ENCODE assay signal across 8 cellular contexts in genomic region chr6:89080281-89081128, GRCh38. TPM values are rescaled to one million over a fixed set of nuclear protein-coding genes. Genes with fewer than 3 reads are reported as not detected.
DNase-seq lines count a peak whose midpoint lies in the region; ATAC-seq, FAIRE-seq and TF ChIP-seq lines count a peak whose summit lies in the region.

PNRC1 (plus strand) TSS chr6:89080751; CDS start chr6:89080895, 144 bp downstream.

- ATAC-seq in HG02852 (IDR thresholded peaks at IDR 0.05; ENCODE audit: unreplicated experiment) (peak; percentile 68), heart left ventricle (peak; percentile 88 to 92 (median 92)), upper lobe of left lung (ENCODE audit: low FRiP score in 2 of 2) (peak; percentile 95 to 98)

- peak; percentile 99 for TF ChIP-seq POLR2A in GM12892 (IDR thresholded peaks at IDR 0.05; ENCODE audit: low read depth, low read length)
- peak; percentile 99 to 100 for TF ChIP-seq POLR2A in adrenal gland (IDR thresholded peaks at IDR 0.05)
- peak; percentile 95 to 100 for TF ChIP-seq POLR2A in heart left ventricle (IDR thresholded peaks at IDR 0.05)
- peak; percentile 98 to 100 (median 100) for TF ChIP-seq POLR2A in upper lobe of left lung (IDR thresholded peaks at IDR 0.05)

- TF ChIP-seq CTCF in adrenal gland (IDR thresholded peaks at IDR 0.05) (no peak), heart left ventricle (IDR thresholded peaks at IDR 0.05) (peak in 1 of 12 donors; percentile 8), upper lobe of left lung (IDR thresholded peaks at IDR 0.05) (peak in 1 of 6 experiments; percentile 19)

- intact Hi-C loops in adrenal gland (cut with DNase I) (loop anchor here in 1 of 2 donors (5.0 kb wide), 1 partner anchor 43 kb away; no protein-coding TSS in a partner anchor), heart left ventricle (cut with DNase I) (loop anchor here in 9 of 10 donors (1.0 to 10.0 kb wide), 15 partner anchors 36 to 332 kb away; partner anchors contain the start of genes PM20D2 (in 4 of the 9), UBE2J1 (in 3 of the 9), RNGTT (in 1 of the 9) and RRAGD (in 1 of the 9)), posterior cingulate gyrus (cut with DNase I) (loop anchor here (5.0 kb wide), 1 partner anchor 37 kb away; the partner anchor contains the start of gene SRSF12)

- peak in 1 of 4 donors; percentile 84 for TF ChIP-seq EP300 in upper lobe of left lung (IDR thresholded peaks at IDR 0.05)

- H3K36me3 ChIP-seq in adrenal gland (replicated peaks in 1 of 2) = peaks cover 0 to 28% of the 10 kb centered on the region in 2 donors
- H3K36me3 ChIP-seq in heart left ventricle = peaks cover 0 to 33% (median 25%) of the 10 kb centered on the region in 9 donors
- peaks cover 10 to 27% (median 15%) of the 10 kb centered on the region in 4 donors for H3K36me3 ChIP-seq in upper lobe of left lung

- H3K4me1 ChIP-seq in adrenal gland (replicated peaks in 1 of 2) (peaks cover 15 to 29% of the 10 kb centered on the region in 2 donors), heart left ventricle (peaks cover 0 to 46% (median 26%) of the 10 kb centered on the region in 12 donors), upper lobe of left lung (peaks cover 25 to 27% (median 25%) of the 10 kb centered on the region in 4 donors)

- peak; percentile 100 for FAIRE-seq in GM12892 (lab: Jason Lieb, UNC)

- DNase-seq in GM12892 (ENCODE audit: insufficient read length) (peak; percentile 83), NCI-H146 (lab: John Stamatoyannopoulos, UW) (peak; percentile 99), T-helper 1 cell (peak; percentile 99 to 100 (median 100)), adrenal gland (peak; percentile 100), heart left ventricle (peak; percentile 100), posterior cingulate gyrus (peak; percentile 100), upper lobe of left lung (peak; percentile 100)

- no peaks in the 10 kb centered on the region for H3K27me3 ChIP-seq in adrenal gland
- H3K27me3 ChIP-seq in heart left ventricle = no peaks in the 10 kb centered on the region
- no peaks in the 10 kb centered on the region for H3K27me3 ChIP-seq in upper lobe of left lung

- 0 to 1% (median 1%) methylated on average over 24 to 63 of the region's 63 CpGs for WGBS in adrenal gland, 4 donors
- 0 to 1% (median 0%) methylated on average over 60 to 63 of the region's 63 CpGs for WGBS in heart left ventricle, 4 donors
- WGBS in upper lobe of left lung, 2 donors = 1 to 2% methylated on average over 29 to 44 of the region's 63 CpGs

- H3K4me3 ChIP-seq in adrenal gland (peak within 1 kb of the TSS; percentile 87 to 99 (median 97)), heart left ventricle (peak within 1 kb of the TSS; percentile 68 to 100 (median 95)), upper lobe of left lung (peak within 1 kb of the TSS; percentile 57 to 96 (median 88))

- H3K9me3 ChIP-seq in adrenal gland (replicated peaks in 1 of 3) (no peaks in the 10 kb centered on the region), heart left ventricle (no peaks in the 10 kb centered on the region), upper lobe of left lung (no peaks in the 10 kb centered on the region)

- H3K27ac ChIP-seq in adrenal gland (peak within 1 kb of the TSS; percentile 98 to 100 (median 100)), heart left ventricle (peak within 1 kb of the TSS; percentile 95 to 100 (median 100)), upper lobe of left lung (peak within 1 kb of the TSS; percentile 98 to 100 (median 100))

RNA-seq across cellular contexts. Expression of gene PNRC1, which starts in this region (rescaled TPM):
- polyA plus RNA-seq in GM12892 (2012; ENCODE audit: missing spikeins) = 51.4 TPM
- 100 to 1,000 TPM; 135 to 359 (median 279) TPM for total RNA-seq in adrenal gland
- polyA plus RNA-seq in adrenal gland = 100 to 1,000 TPM in 1 of 3 donors, 10 to 100 TPM in 2; 65.5 to 116 (median 86.3) TPM
- 100 to 1,000 TPM; 141 to 280 (median 213) TPM for total RNA-seq in heart left ventricle
- polyA plus RNA-seq in heart left ventricle = 10 to 100 TPM; 46.1 to 64.4 TPM
- total RNA-seq in upper lobe of left lung = 100 to 1,000 TPM in 5 of 6 donors, 10 to 100 TPM in 1; 96.4 to 238 (median 167) TPM

Comparison
In these comparisons a context has a peak if more than half of its experiments do, and no peak if none do; other contexts are left out.
1. Peak in every context shown above with its lines: DNase-seq, ATAC-seq, H3K4me3 ChIP-seq and H3K27ac ChIP-seq.